Comparison of ENCODE assay signal across 8 cellular contexts in genomic region chr5:124745367-124746251, GRCh38. TPM values are rescaled to one million over a fixed set of nuclear protein-coding genes. Genes with fewer than 3 reads are reported as not detected.
DNase-seq lines count a peak whose midpoint lies in the region; ATAC-seq and FAIRE-seq lines count a peak whose summit lies in the region.

No MANE protein-coding gene starts in this region.

- H3K27ac ChIP-seq in SK-N-MC (peak overlapping the region; percentile 93; the same call in 1 of the 2 replicates), right cardiac atrium (ENCODE audit: low read length) (peak overlapping the region; percentile 67)

- peak overlapping the region in 1 of 2 donors; percentile 89 for H3K4me3 Mint-ChIP-seq in stimulated activated naive B cell treated with anti-CD40 and anti-IgM and Interleukin-4, amounts not matched to agents 10 μg/mL and 1 μg/mL and 100 μg/mL, for 72 hours

- no peak for FAIRE-seq in urothelium cell line (lab: Jason Lieb, UNC)

- H3K9me3 ChIP-seq in SK-N-MC (ENCODE audit: low read depth, low read length) (no peaks in the 10 kb centered on the region), right cardiac atrium (ENCODE audit: control insufficient read depth, low read length) (no peaks in the 10 kb centered on the region)

- no peaks in the 10 kb centered on the region for H3K27me3 ChIP-seq in right cardiac atrium (ENCODE audit: control insufficient read depth, insufficient read depth)

- peaks cover 3% of the 10 kb centered on the region for H3K4me1 ChIP-seq in right cardiac atrium (ENCODE audit: control insufficient read depth, insufficient read depth, low read length)

- peak overlapping the region; percentile 84 for H3K9ac ChIP-seq in SK-N-MC (ENCODE audit: insufficient read length)

- no peak for ATAC-seq in right cardiac atrium
- ATAC-seq in stimulated activated naive B cell treated with anti-CD40 and anti-IgM and Interleukin-4, amounts not matched to agents 10 μg/mL and 1 μg/mL and 100 μg/mL, for 72 hours (replicated peaks), result no peak

- peak overlapping the region; percentile 78 for H3K4me3 ChIP-seq in SK-N-MC
- H3K4me3 ChIP-seq in right cardiac atrium (ENCODE audit: low read length), result peak overlapping the region; percentile 85

- no peaks in the 10 kb centered on the region for H3K27me3 Mint-ChIP-seq in stimulated activated naive B cell treated with anti-CD40 and anti-IgM and Interleukin-4, amounts not matched to agents 10 μg/mL and 1 μg/mL and 100 μg/mL, for 72 hours

- peak; percentile 44 for DNase-seq in DMS53 (lab: John Stamatoyannopoulos, UW)
- no peak for DNase-seq in DMS53 treated with DMSO at 0.1 percent for 48 hours (lab: John Stamatoyannopoulos, UW; ENCODE audit: unreplicated experiment)
- no peak for DNase-seq in SK-N-MC (ENCODE audit: low read depth, low spot score)
- DNase-seq in right cardiac atrium, result no peak
- no peak for DNase-seq in stimulated activated naive B cell treated with anti-CD40 and anti-IgM and Interleukin-4, amounts not matched to agents 10 μg/mL and 1 μg/mL and 100 μg/mL, for 72 hours
- DNase-seq in urothelium cell line (ENCODE audit: low spot score), result no peak
- DNase-seq in NCI-H1436 (lab: John Stamatoyannopoulos, UW), result no peak
- no peak for DNase-seq in activated CD4-positive, alpha-beta T cell treated with anti-CD3 and anti-CD28 coated beads for 48 hours

- H3K4me1 Mint-ChIP-seq in stimulated activated naive B cell treated with anti-CD40 and anti-IgM and Interleukin-4, amounts not matched to agents 10 μg/mL and 1 μg/mL and 100 μg/mL, for 72 hours, result peaks cover 0 to 17% of the 10 kb centered on the region in 2 donors

- H3K27ac Mint-ChIP-seq in stimulated activated naive B cell treated with anti-CD40 and anti-IgM and Interleukin-4, amounts not matched to agents 10 μg/mL and 1 μg/mL and 100 μg/mL, for 72 hours, result peak overlapping the region; percentile 96

- H3K36me3 Mint-ChIP-seq in stimulated activated naive B cell treated with anti-CD40 and anti-IgM and Interleukin-4, amounts not matched to agents 10 μg/mL and 1 μg/mL and 100 μg/mL, for 72 hours, result peaks cover 0 to 2% of the 10 kb centered on the region in 2 donors

- WGBS in right cardiac atrium, result 13% methylated on average over 5 of the region's 5 CpGs

- H3K9me3 Mint-ChIP-seq in stimulated activated naive B cell treated with anti-CD40 and anti-IgM and Interleukin-4, amounts not matched to agents 10 μg/mL and 1 μg/mL and 100 μg/mL, for 72 hours, result no peaks in the 10 kb centered on the region

- intact Hi-C loops in right cardiac atrium (cut with DNase I), result loop anchor here (5.0 to 10.0 kb wide), 4 partner anchors 91 to 162 kb away; no protein-coding TSS in a partner anchor

- H3K36me3 ChIP-seq in SK-N-MC (ENCODE audit: insufficient read depth, low read length), result no peaks in the 10 kb centered on the region

RNA-seq across cellular contexts. Expression of gene ZNF608, which starts 0.8 kb away (rescaled TPM):
- total RNA-seq in right cardiac atrium, result 10 to 100 TPM; 31.1 to 43.7 (median 41.2) TPM
- 16.4 TPM for polyA plus RNA-seq in right cardiac atrium
